8 cellular contexts compared by ENCODE assay signal in genomic region chr16:11913425-11914079, GRCh38. TPM values are rescaled to one million over a fixed set of nuclear protein-coding genes. Genes with fewer than 3 reads are reported as not detected.
A peak's percentile ranks its signal among the peaks of the same experiment; 100 is the strongest.
DNase-seq lines count a peak whose midpoint lies in the region; ATAC-seq, FAIRE-seq and TF ChIP-seq lines count a peak whose summit lies in the region.

No MANE protein-coding gene starts in this region.

- no peak overlapping the region for H3K56ac ChIP-seq in H1 (replicated peaks; ENCODE audit: insufficient read length, low read depth, low read length)

- no peak overlapping the region for H4K8ac ChIP-seq in H1 (ENCODE audit: extremely low read depth, insufficient read depth, low read length)

- TF ChIP-seq RAD21 in H1 (IDR thresholded peaks at IDR 0.05 in 1 of 2, conservative IDR thresholded peaks at IDR 0.05 in 1 of 2; ENCODE audit: low read depth in 2 of 2, low read length in 2 of 2): no peak

- no peak overlapping the region for H2BK20ac ChIP-seq in H1 (ENCODE audit: low read length)

- intact Hi-C loops in pancreas (cut with DNase I): no loop called here

- H3K23ac ChIP-seq in H1 (ENCODE audit: insufficient read length): no peak overlapping the region

- H3K4ac ChIP-seq in H1 (replicated peaks; ENCODE audit: insufficient read length, low read depth, low read length): no peak overlapping the region

- H4K20me1 ChIP-seq in H1 (replicated peaks in 1 of 2; ENCODE audit: control insufficient read depth in 1 of 2, insufficient read depth in 2 of 2, low read length in 2 of 2): peaks cover 20% of the 10 kb centered on the region in 2 experiments

- H3K23me2 ChIP-seq in H1 (ENCODE audit: low read depth, low read length): peaks cover 12% of the 10 kb centered on the region

- H3K9me3 ChIP-seq in SJSA1 (replicated peaks) (peaks cover 6% of the 10 kb centered on the region), H1 (ENCODE audit: insufficient read depth in 2 of 2, low read depth in 1 of 2, low read length in 1 of 2) (no peaks in the 10 kb centered on the region), pancreas (no peaks in the 10 kb centered on the region)

- no peak overlapping the region for H2BK12ac ChIP-seq in H1 (ENCODE audit: low read depth, low read length)

- TF ChIP-seq EP300 in H1 (IDR thresholded peaks at IDR 0.05; ENCODE audit: borderline replicate concordance in 1 of 2, low read depth in 2 of 2, low read length in 2 of 2): no peak

- TF ChIP-seq POLR2A in GM12892 (IDR thresholded peaks at IDR 0.05; ENCODE audit: low read depth, low read length): no peak
- TF ChIP-seq POLR2A in H1 (IDR thresholded peaks at IDR 0.05; ENCODE audit: control extremely low read depth in 1 of 2, low read depth in 2 of 2, low read length in 2 of 2): no peak

- H3K4me1 ChIP-seq in SJSA1 (replicated peaks): peaks cover 20% of the 10 kb centered on the region
- peaks cover 0 to 10% (median 6%) of the 10 kb centered on the region in 4 experiments; a peak in 2 of 7 replicates for H3K4me1 ChIP-seq in H1 (replicated peaks in 1 of 4; ENCODE audit: control insufficient read depth in 3 of 4, insufficient read depth in 4 of 4, low read length in 3 of 4)
- peaks cover 6 to 35% (median 15%) of the 10 kb centered on the region in 3 donors for H3K4me1 ChIP-seq in pancreas

- H3K27ac ChIP-seq in SJSA1 (0 out of 2 replicates have a peak overlapping the region, but pooled peaks have one; percentile 2), H1 (ENCODE audit: low read depth, low read length) (no peak overlapping the region), pancreas (no peak overlapping the region)

- H2AK5ac ChIP-seq in H1 (ENCODE audit: low read depth, low read length): 0 out of 2 replicates have a peak overlapping the region, but pooled peaks have one; percentile 9

- no peak overlapping the region for H3K14ac ChIP-seq in H1 (ENCODE audit: insufficient read length)

- no peaks in the 10 kb centered on the region for H3K27me3 ChIP-seq in SJSA1 (replicated peaks)
- H3K27me3 ChIP-seq in H1 (replicated peaks in 1 of 4; ENCODE audit: control insufficient read depth in 3 of 4, extremely low read depth in 1 of 4, insufficient read depth in 3 of 4, low read length in 3 of 4): no peaks in the 10 kb centered on the region
- H3K27me3 ChIP-seq in pancreas: no peaks in the 10 kb centered on the region

- H2AFZ ChIP-seq in H1 (ENCODE audit: low read length): no peak overlapping the region

- H4K91ac ChIP-seq in H1 (replicated peaks; ENCODE audit: insufficient read length, low read length): no peak overlapping the region

- no peak overlapping the region for H2BK5ac ChIP-seq in H1 (ENCODE audit: low read depth, low read length)

- H4K5ac ChIP-seq in H1 (ENCODE audit: insufficient read length, low read depth, low read length): no peak overlapping the region

- no peak for TF ChIP-seq CTCF in H1 (IDR thresholded peaks at IDR 0.05; ENCODE audit: control extremely low read depth in 1 of 3, insufficient read depth in 1 of 3, low read depth in 1 of 3, low read length in 3 of 3)
- TF ChIP-seq CTCF in pancreas (IDR thresholded peaks at IDR 0.05): no peak

- no peak overlapping the region for H2BK15ac ChIP-seq in H1 (ENCODE audit: low read length)

- WGBS in H1 (ENCODE audit: extremely low coverage in 1 of 2, insufficient coverage in 1 of 2, insufficient read length in 1 of 2, insufficient replicate concordance in 2 of 2, low coverage in 1 of 2, low lambda C conversion rate in 2 of 2, missing lambda C conversion rate in 1 of 2), 2 experiments: 87% methylated on average over 12 of the region's 12 CpGs; no CpG with 5 or more reads in 1 of the 2 experiments
- WGBS in pancreas, 2 donors: 34 to 44% methylated on average over 12 of the region's 12 CpGs

- ATAC-seq in pancreas (no peak), HG03108 (IDR thresholded peaks at IDR 0.05; ENCODE audit: unreplicated experiment) (no peak), GM19452 (IDR thresholded peaks at IDR 0.05; ENCODE audit: unreplicated experiment) (no peak)

- H3K4me2 ChIP-seq in H1 (ENCODE audit: insufficient read depth in 1 of 2, low read depth in 2 of 2, low read length in 2 of 2): peak overlapping the region; percentile 79 to 84

- FAIRE-seq in GM12892 (lab: Jason Lieb, UNC) (peak; percentile 80), H1 (lab: Jason Lieb, UNC) (no peak), pancreas (lab: Jason Lieb, UNC) (no peak)

- H3K9ac ChIP-seq in H1 (replicated peaks in 1 of 4; ENCODE audit: extremely low read depth in 1 of 4, low read depth in 3 of 4, low read length in 3 of 4): no peak overlapping the region; a peak in 1 of 7 replicates

- H2BK120ac ChIP-seq in H1 (replicated peaks; ENCODE audit: low read depth, low read length): no peak overlapping the region

- POLR2A ChIA-PET in H1 (lab: Charles Lee; ENCODE audit: partially characterized antibody): interaction anchor here (0.6 kb wide), 1 partner anchor 519 kb away, joined by 3 read pairs; no protein-coding TSS in a partner anchor

- H3K79me2 ChIP-seq in H1 (ENCODE audit: control insufficient read depth in 1 of 2, insufficient read depth in 2 of 2, low read length in 2 of 2): peaks cover 37 to 66% of the 10 kb centered on the region in 2 experiments

- no peak for DNase-seq in GM12892 (ENCODE audit: insufficient read length)
- peak in 1 of 2 experiments; percentile 65 for DNase-seq in SJSA1 (ENCODE audit: low read depth in 1 of 2, low spot score in 2 of 2)
- DNase-seq in H1 (ENCODE audit: low read depth in 1 of 2, low spot score in 2 of 2): no peak
- no peak for DNase-seq in pancreas
- no peak for DNase-seq in NK-92 (lab: John Stamatoyannopoulos, UW; ENCODE audit: unreplicated experiment)
- DNase-seq in stimulated activated CD4-positive, alpha-beta T cell treated with anti-CD3 and anti-CD28 coated beads, Interleukin-12 subunit alpha, Interleukin-12 subunit beta, amount 100 ng/mL, for 4 hours: no peak

- peak overlapping the region; percentile 94 for H3K4me3 ChIP-seq in SJSA1
- H3K4me3 ChIP-seq in H1 (ENCODE audit: extremely low read depth in 1 of 4, insufficient read depth in 2 of 4, low read depth in 3 of 4, low read length in 4 of 4): peak overlapping the region; percentile 4 to 99 (median 92); a peak in 5 of 8 replicates
- H3K4me3 ChIP-seq in pancreas: peak overlapping the region in 3 of 4 donors; percentile 71 to 97 (median 82)

- CTCF ChIA-PET in H1 (lab: Charles Lee; ENCODE audit: partially characterized antibody): interaction anchor here (0.8 kb wide), 1 partner anchor 8 kb away, joined by 3 read pairs; no protein-coding TSS in a partner anchor

- H3K36me3 ChIP-seq in SJSA1 (peaks cover 30% of the 10 kb centered on the region), H1 (ENCODE audit: control insufficient read depth in 2 of 4, insufficient read depth in 4 of 4, low read length in 3 of 4) (0 out of 8 replicates have a peak, but pooled peaks cover 0 to 3% (median 0%) of the 10 kb centered on the region in 4 experiments), pancreas (no peaks in the 10 kb centered on the region)

- H3K18ac ChIP-seq in H1 (ENCODE audit: extremely low read depth, low read length): no peak overlapping the region

- H3K79me1 ChIP-seq in H1 (ENCODE audit: low read depth, low read length): no peaks in the 10 kb centered on the region

TF ChIP-seq in H1, 55 proteins besides CTCF, POLR2A, EP300 and RAD21 (continues in another document):
- TF ChIP-seq JUN (IDR thresholded peaks at IDR 0.05; ENCODE audit: low read depth, low read length) (no peak), CBX8 (IDR thresholded peaks at IDR 0.05; ENCODE audit: borderline replicate concordance, low read depth, low read length) (no peak)

RNA-seq across cellular contexts. Expression of gene GSPT1, which starts 2.2 kb away (rescaled TPM):
- polyA plus RNA-seq in GM12892 (2012; ENCODE audit: missing spikeins): 87.4 TPM
- total RNA-seq in SJSA1 (2014; rRNA removed; shearing (Covaris generic)): 100 and 108 TPM in 2 replicates
- total RNA-seq in H1 (2021; fragmentation: NEBNext Ultra II Directional; extraction: Animal tissue kit (Norgen Biotek cat#: 25700)): 195 and 204 TPM in 2 replicates
- 32.9 and 51.0 TPM in 2 replicates for polyA plus RNA-seq in H1 (2011; rRNA removed)
- polyA plus RNA-seq in H1 (2011; cell fraction: cytosol; rRNA removed): 74.0 TPM
- polyA plus RNA-seq in H1 (2011; cell fraction: nucleus; rRNA removed): 22.5 TPM
- 87.4 to 164 TPM (median 107 TPM) in 4 replicates for polyA plus RNA-seq in H1 (2012, experiment 1 of 2)
- 29.2 TPM for polyA plus RNA-seq in H1 (2012, experiment 2 of 2)
- 131 TPM for polyA plus RNA-seq in H1 (2013, experiment 1 of 2)
- polyA plus RNA-seq in H1 (2013, experiment 2 of 2): 127 TPM
- polyA minus RNA-seq in H1 (2011; rRNA and poly(A)+ RNA removed): 63.8 and 89.3 TPM in 2 replicates
- polyA minus RNA-seq in H1 (2011; cell fraction: cytosol; rRNA and poly(A)+ RNA removed): 65.8 TPM
- 44.7 TPM for polyA minus RNA-seq in H1 (2011; cell fraction: nucleus; rRNA and poly(A)+ RNA removed)
- total RNA-seq in pancreas: 10 to 100 TPM; 41.7 to 65.4 (median 55.3) TPM
- 10 to 100 TPM; 11.0 to 25.0 TPM for polyA plus RNA-seq in pancreas

RNA-seq across cellular contexts. Expression of gene NPIPB2, which starts 28.3 kb away (rescaled TPM):
- polyA plus RNA-seq in GM12892 (2012; ENCODE audit: missing spikeins): 7.5 TPM
- 0.53 TPM in 1 of 2 replicates, not detected in the other for total RNA-seq in SJSA1 (2014; rRNA removed; shearing (Covaris generic))
- total RNA-seq in H1 (2021; fragmentation: NEBNext Ultra II Directional; extraction: Animal tissue kit (Norgen Biotek cat#: 25700)): 4.6 and 7.5 TPM in 2 replicates
- 5.8 and 8.3 TPM in 2 replicates for polyA plus RNA-seq in H1 (2011; rRNA removed)
- polyA plus RNA-seq in H1 (2011; cell fraction: cytosol; rRNA removed): 5.3 TPM
- polyA plus RNA-seq in H1 (2011; cell fraction: nucleus; rRNA removed): 36.3 TPM
- 4.8 to 16.9 TPM (median 6.8 TPM) in 4 replicates for polyA plus RNA-seq in H1 (2012, experiment 1 of 2)
- not detected for polyA plus RNA-seq in H1 (2012, experiment 2 of 2)
- polyA plus RNA-seq in H1 (2013, experiment 1 of 2): 6.6 TPM
- 3.8 TPM for polyA plus RNA-seq in H1 (2013, experiment 2 of 2)
- 11.6 and 20.7 TPM in 2 replicates for polyA minus RNA-seq in H1 (2011; rRNA and poly(A)+ RNA removed)
- polyA minus RNA-seq in H1 (2011; cell fraction: cytosol; rRNA and poly(A)+ RNA removed): 3.8 TPM
- 10.2 TPM for polyA minus RNA-seq in H1 (2011; cell fraction: nucleus; rRNA and poly(A)+ RNA removed)
- 1 to 10 TPM in 5 of 6 donors, under 1 TPM in 1; 0.92 to 5.0 (median 4.1) TPM for total RNA-seq in pancreas
- polyA plus RNA-seq in pancreas: 1 to 10 TPM; 6.6 to 10.0 TPM

RNA-seq across cellular contexts. Expression of gene TNFRSF17, which starts 51.5 kb away (rescaled TPM):
- 107 TPM for polyA plus RNA-seq in GM12892 (2012; ENCODE audit: missing spikeins)
- not detected in 2 replicates for total RNA-seq in SJSA1 (2014; rRNA removed; shearing (Covaris generic))
- total RNA-seq in H1 (2021; fragmentation: NEBNext Ultra II Directional; extraction: Animal tissue kit (Norgen Biotek cat#: 25700)): not detected in 2 replicates
- polyA plus RNA-seq in H1 (2011; rRNA removed): not detected in 2 replicates
- not detected for polyA plus RNA-seq in H1 (2011; cell fraction: cytosol; rRNA removed)
- polyA plus RNA-seq in H1 (2011; cell fraction: nucleus; rRNA removed): not detected
- not detected in 4 replicates for polyA plus RNA-seq in H1 (2012, experiment 1 of 2)
- not detected for polyA plus RNA-seq in H1 (2012, experiment 2 of 2)
- polyA plus RNA-seq in H1 (2013, experiment 1 of 2): not detected
- polyA plus RNA-seq in H1 (2013, experiment 2 of 2): not detected
- not detected in 2 replicates for polyA minus RNA-seq in H1 (2011; rRNA and poly(A)+ RNA removed)
- not detected for polyA minus RNA-seq in H1 (2011; cell fraction: cytosol; rRNA and poly(A)+ RNA removed)
- not detected for polyA minus RNA-seq in H1 (2011; cell fraction: nucleus; rRNA and poly(A)+ RNA removed)
- 1 to 10 TPM in 1 of 6 donors, under 1 TPM in 1, not detected in 4; 0.32 to 1.7 TPM for total RNA-seq in pancreas
- not detected for polyA plus RNA-seq in pancreas
